Comparison of ENCODE assay signal across 7 cellular contexts in genomic region chr12:66693901-66694513, GRCh38. TPM values are rescaled to one million over a fixed set of nuclear protein-coding genes. Genes with fewer than 3 reads are reported as not detected.
DNase-seq lines count a peak whose midpoint lies in the region; ATAC-seq and TF ChIP-seq lines count a peak whose summit lies in the region.

No MANE protein-coding gene starts in this region.

- peak; percentile 63 for TF ChIP-seq CTCF in cardiac muscle cell (IDR thresholded peaks at IDR 0.05; ENCODE audit: low read depth, low read length)

- H3K27ac ChIP-seq in cardiac muscle cell, result no peak overlapping the region

- H3K4me1 ChIP-seq in cardiac muscle cell (ENCODE audit: low read depth), result peaks cover 12% of the 10 kb centered on the region

- no peaks in the 10 kb centered on the region for H3K9me3 ChIP-seq in cardiac muscle cell (ENCODE audit: low read depth)

- DNase-seq in EL (peak; percentile 62), NCI-H460 (ENCODE audit: extremely low read depth, low read depth) (peak; percentile 65), cardiac muscle cell (ENCODE audit: low read depth in 1 of 2, low spot score in 1 of 2) (peak; percentile 77), renal cortical epithelial cell (ENCODE audit: low read depth) (peak; percentile 78)
- peak; percentile 1 for DNase-seq in activated gamma-delta T cell treated with anti-CD3 and anti-CD28 coated beads, Interleukin-2, amount 50 U/mL, for 16 hours (ENCODE audit: low read depth)

- no peaks in the 10 kb centered on the region for H3K27me3 ChIP-seq in cardiac muscle cell

- H3K4me3 ChIP-seq in cardiac muscle cell, result no peak overlapping the region

- H3K36me3 ChIP-seq in cardiac muscle cell, result no peaks in the 10 kb centered on the region

- ATAC-seq in GM19452 (IDR thresholded peaks at IDR 0.05; ENCODE audit: unreplicated experiment) (peak; percentile 81), HG03442 (IDR thresholded peaks at IDR 0.05; ENCODE audit: unreplicated experiment) (peak; percentile 79)

RNA-seq across cellular contexts. Expression of gene GRIP1, which starts 15.1 kb away (rescaled TPM):
- total RNA-seq in NCI-H460 (2014; rRNA removed; shearing (Covaris generic)), result 1.1 and 2.3 TPM in 2 replicates
- polyA plus RNA-seq in NCI-H460 (2014; cell fraction: nucleus; rRNA removed), result 1.1 and 2.0 TPM in 2 replicates
- total RNA-seq in cardiac muscle cell (5.2 and 7.4 TPM in 2 replicates), renal cortical epithelial cell (6.4 and 32.4 TPM in 2 replicates)
- polyA plus RNA-seq in cardiac muscle cell, result 2.6 and 10.2 TPM in 2 replicates

Comparison
In these comparisons a context has a peak if more than half of its experiments do, and no peak if none do; other contexts are left out.
1. DNase-seq: peak in every context shown above with its lines; median percentile 78 in renal cortical epithelial cell; 77 in cardiac muscle cell; 65 in NCI-H460; 62 in EL; 1 in activated gamma-delta T cell treated with anti-CD3 and anti-CD28 coated beads, Interleukin-2, amount 50 U/mL, for 16 hours.